Comparison of ENCODE assay signal across 1 cellular context in the genomic region with DNA sequence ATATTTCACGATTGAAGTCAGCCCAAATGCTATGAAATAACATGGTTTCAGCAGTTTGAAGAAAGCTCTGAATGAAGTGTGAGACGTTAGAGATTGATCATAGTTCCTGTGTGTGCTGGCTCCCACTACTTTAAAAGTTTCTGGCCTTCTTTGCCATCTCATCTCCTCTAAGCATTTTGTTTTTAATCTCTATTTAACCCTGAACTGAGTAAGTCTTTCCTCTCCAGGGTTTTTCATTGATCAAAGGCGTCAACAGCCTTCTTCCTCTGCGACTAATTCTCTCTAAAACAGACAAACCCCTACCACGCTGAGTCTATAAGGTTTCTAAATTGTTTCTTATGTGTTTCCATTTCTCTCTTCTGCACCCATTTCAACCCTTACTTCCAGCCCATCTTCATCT.
TF ChIP-seq lines count a peak whose summit lies in the region.

No MANE protein-coding gene starts in this region.

TF ChIP-seq in H1, 55 proteins besides CTCF, POLR2A, EP300 and RAD21:
- TF ChIP-seq FOSL1 (IDR thresholded peaks at IDR 0.05; ENCODE audit: insufficient read depth, low read depth, low read length) (no peak), CBX5 (IDR thresholded peaks at IDR 0.05; ENCODE audit: low read depth, low read length) (no peak), SIX5 (IDR thresholded peaks at IDR 0.05; ENCODE audit: low read depth, low read length) (no peak), SP1 (IDR thresholded peaks at IDR 0.05; ENCODE audit: low read depth, low read length) (no peak), SUZ12 (IDR thresholded peaks at IDR 0.05; ENCODE audit: low read length) (no peak), TCF12 (IDR thresholded peaks at IDR 0.05; ENCODE audit: low read depth, low read length) (no peak), SIN3A (conservative IDR thresholded peaks at IDR 0.05 in 1 of 2, IDR thresholded peaks at IDR 0.05 in 1 of 2; ENCODE audit: low read depth in 1 of 2, low read length in 2 of 2) (no peak), CHD2 (IDR thresholded peaks at IDR 0.05; ENCODE audit: low read length) (no peak), MAX (IDR thresholded peaks at IDR 0.05) (no peak)
- TF ChIP-seq, protein P1, sequence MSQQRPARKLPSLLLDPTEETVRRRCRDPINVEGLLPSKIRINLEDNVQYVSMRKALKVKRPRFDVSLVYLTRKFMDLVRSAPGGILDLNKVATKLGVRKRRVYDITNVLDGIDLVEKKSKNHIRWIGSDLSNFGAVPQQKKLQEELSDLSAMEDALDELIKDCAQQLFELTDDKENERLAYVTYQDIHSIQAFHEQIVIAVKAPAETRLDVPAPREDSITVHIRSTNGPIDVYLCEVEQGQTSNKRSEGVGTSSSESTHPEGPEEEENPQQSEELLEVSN (IDR thresholded peaks at IDR 0.05), result no peak
